28 cellular contexts compared by ENCODE assay signal in genomic region chr2:206092297-206092696, GRCh38.
DNase-seq lines count a peak whose midpoint lies in the region; ATAC-seq and TF ChIP-seq lines count a peak whose summit lies in the region.
"Had no signal": no experiment of that assay in that cellular context is flagged by ENCODE, and none has a peak within 500 bp of the region (broad histone marks: within the 10 kb centered on the region; RNA-seq: fewer than 3 reads in every experiment).

No MANE protein-coding gene starts in this region.

- H3K27ac Mint-ChIP-seq in nephron = peak overlapping the region; percentile 14 to 25 (median 15)
- H3K27ac Mint-ChIP-seq: CD4-positive, alpha-beta T cell had no signal

- no peak overlapping the region for H3K4me3 Mint-ChIP-seq in nephron
- H3K4me3 Mint-ChIP-seq: CD4-positive, alpha-beta T cell had no signal

- peaks cover 12% of the 10 kb centered on the region for H3K36me3 Mint-ChIP-seq in nephron (ENCODE audit: low read depth)

- H3K27me3 Mint-ChIP-seq in nephron (ENCODE audit: low read depth) = no peaks in the 10 kb centered on the region
- H3K27me3 Mint-ChIP-seq: CD4-positive, alpha-beta T cell had no signal

- no peaks in the 10 kb centered on the region for H3K9me3 Mint-ChIP-seq in nephron
- H3K9me3 Mint-ChIP-seq: CD4-positive, alpha-beta T cell had no signal

- peaks cover 17% of the 10 kb centered on the region for H3K4me1 Mint-ChIP-seq in nephron

- H3K27me3 ChIP-seq in HUES48 (ENCODE audit: control insufficient read depth, insufficient read depth, low read length) = no peaks in the 10 kb centered on the region
- H3K27me3 ChIP-seq: BLaER1 treated with 17β-estradiol and CSF1 and Interleukin-3, amounts not matched to agents 10 nM and 100 nM had no signal

- peaks cover 19% of the 10 kb centered on the region for H3K36me3 ChIP-seq in HUES48 (ENCODE audit: control insufficient read depth, insufficient read depth, low read length)

- in situ Hi-C loops in astrocyte of the cerebellum (cut with HindIII; ENCODE audit: low sequenced_read_pairs) = no loop called here

- no peak for TF ChIP-seq CTCF in 22Rv1 (IDR thresholded peaks at IDR 0.05)
- TF ChIP-seq CTCF in astrocyte of the cerebellum (IDR thresholded peaks at IDR 0.05; ENCODE audit: low read depth, low read length, missing control alignments) = no peak
- TF ChIP-seq CTCF in nephron (IDR thresholded peaks at IDR 0.05; ENCODE audit: unreplicated experiment in 3 of 3) = no peak

- H3K9me3 ChIP-seq in HUES48 (ENCODE audit: control insufficient read depth, insufficient read depth, low read length) = 0 out of 2 replicates have a peak, but pooled peaks cover 2% of the 10 kb centered on the region
- H3K9me3 ChIP-seq: A549; BLaER1 treated with 17β-estradiol and CSF1 and Interleukin-3, amounts not matched to agents 10 nM and 100 nM had no signal

- H3K9ac ChIP-seq in HUES48 (ENCODE audit: low read depth, low read length) = no peak overlapping the region
- H3K9ac ChIP-seq: BLaER1 treated with 17β-estradiol and CSF1 and Interleukin-3, amounts not matched to agents 10 nM and 100 nM; GM23248 had no signal

- ATAC-seq in HG03354 (IDR thresholded peaks at IDR 0.05; ENCODE audit: poor library complexity, severe bottlenecking, unreplicated experiment) (no peak), HG02884 (IDR thresholded peaks at IDR 0.05; ENCODE audit: unreplicated experiment) (no peak), HG03095 (IDR thresholded peaks at IDR 0.05; ENCODE audit: unreplicated experiment) (no peak)
- ATAC-seq: A549 had no signal

- no peaks in the 10 kb centered on the region for H3K4me1 ChIP-seq in HUES48 (ENCODE audit: control insufficient read depth, insufficient read depth, low read length)

- H3K27ac ChIP-seq in 22Rv1 = 0 out of 2 replicates have a peak overlapping the region, but pooled peaks have one; percentile 10
- peak overlapping the region; percentile 56 for H3K27ac ChIP-seq in HUES48 (ENCODE audit: low read depth, low read length)
- H3K27ac ChIP-seq: A549; BLaER1 treated with 17β-estradiol and CSF1 and Interleukin-3, amounts not matched to agents 10 nM and 100 nM; GM23248; RWPE1; SK-N-MC had no signal

- DNase-seq in astrocyte of the cerebellum (ENCODE audit: low read depth) = peak; percentile 63
- DNase-seq in iPS-NIHi11 (ENCODE audit: low spot score) = no peak
- DNase-seq: AML-193; CD4-positive, alpha-beta T cell; COR-L47; DMS53; GM23248; HCEC 1CT; KG1; NCI-H1048; NCI-H1436; NCI-H187; NCI-H2081 treated with DMSO at 0.1 percent for 48 hours; NCI-H2171; NCI-H226; NCI-H510A; NCI-H69; SHP77 had no signal

- H3K4me3 ChIP-seq in HUES48 (ENCODE audit: low read depth, low read length) (no peak overlapping the region), astrocyte of the cerebellum (ENCODE audit: low read depth, low read length) (no peak overlapping the region)
- H3K4me3 ChIP-seq: A549; BLaER1 treated with 17β-estradiol and CSF1 and Interleukin-3, amounts not matched to agents 10 nM and 100 nM; GM23248; SK-N-MC had no signal
